ENCODE assay signal across 1 cellular context in genomic region chr9:91084896-91085295, GRCh38.
TF ChIP-seq lines count a peak whose summit lies in the region.

No MANE protein-coding gene starts in this region.

TF ChIP-seq in H1, 55 proteins besides CTCF, POLR2A, EP300 and RAD21:
- no peak for TF ChIP-seq SAP30 (IDR thresholded peaks at IDR 0.05; ENCODE audit: insufficient read depth, insufficient replicate concordance, low read length)
- no peak for TF ChIP-seq BCL11A (IDR thresholded peaks at IDR 0.05; ENCODE audit: low read depth in 2 of 2, low read length in 2 of 2)
- TF ChIP-seq SUZ12 (IDR thresholded peaks at IDR 0.05; ENCODE audit: low read length) = no peak
- no peak for TF ChIP-seq HDAC2 (IDR thresholded peaks at IDR 0.05; ENCODE audit: borderline replicate concordance in 1 of 2, low read depth in 2 of 2, low read length in 2 of 2)
